In genomic region chr1:183089025-183089639, GRCh38 we compare ENCODE assay signal across 16 cellular contexts.
A peak's percentile ranks its signal among the peaks of the same experiment; 100 is the strongest.
DNase-seq lines count a peak whose midpoint lies in the region; ATAC-seq, FAIRE-seq and TF ChIP-seq lines count a peak whose summit lies in the region.
"Had no signal": no experiment of that assay in that cellular context is flagged by ENCODE, and none has a peak within 500 bp of the region (broad histone marks: within the 10 kb centered on the region; RNA-seq: fewer than 3 reads in every experiment).

No MANE protein-coding gene starts in this region.

- DNase-seq in G401 (ENCODE audit: low spot score) (peak; percentile 29), NCI-H2029 treated with DMSO at 0.1 percent for 48 hours (lab: John Stamatoyannopoulos, UW) (peak; percentile 60), bronchial epithelial cell (ENCODE audit: low read depth) (peak; percentile 44), tibial nerve (ENCODE audit: low spot score in 2 of 2) (no peak), SK-N-DZ (ENCODE audit: low spot score) (no peak), Kasumi-1 (lab: John Stamatoyannopoulos, UW) (no peak)
- DNase-seq: activated CD4-positive, alpha-beta T cell treated with anti-CD3 and anti-CD28 coated beads for 4 hours; activated naive CD8-positive, alpha-beta T cell treated with anti-CD3 and anti-CD28 coated beads, Interleukin-2, amount 50 U/mL, for 24 hours; activated T-cell treated with anti-CD3 and anti-CD28 coated beads, Interleukin-2, amount 50 U/mL, for 1 hour; NCI-H82; psoas muscle; stimulated activated CD4-positive, alpha-beta T cell treated with anti-CD3 and anti-CD28 coated beads, Interleukin-1b, Interleukin-23, amount 100 ng/mL, for 48 hours; thyroid gland had no signal

- H3K27me3 ChIP-seq in bronchial epithelial cell (ENCODE audit: control insufficient read depth, insufficient read depth, low read length) (no peaks in the 10 kb centered on the region), tibial nerve (no peaks in the 10 kb centered on the region)
- H3K27me3 ChIP-seq: thyroid gland had no signal

- no peaks in the 10 kb centered on the region for H3K9me3 ChIP-seq in tibial nerve
- H3K9me3 ChIP-seq: psoas muscle, thyroid gland had no signal

- H3K4me3 ChIP-seq in bronchial epithelial cell (ENCODE audit: low read depth, low read length) (no peak overlapping the region), tibial nerve (no peak overlapping the region)
- H3K4me3 ChIP-seq: psoas muscle, thyroid gland had no signal

- TF ChIP-seq POLR2A in tibial nerve (IDR thresholded peaks at IDR 0.05): no peak

- no peak for TF ChIP-seq EP300 in tibial nerve (IDR thresholded peaks at IDR 0.05)

- ATAC-seq in GM18907 (IDR thresholded peaks at IDR 0.05; ENCODE audit: unreplicated experiment): no peak
- ATAC-seq: activated naive CD8-positive, alpha-beta T cell treated with anti-CD3 and anti-CD28 coated beads, Interleukin-2, amount 50 U/mL, for 24 hours; psoas muscle had no signal

- TF ChIP-seq CTCF in bronchial epithelial cell (IDR thresholded peaks at IDR 0.05; ENCODE audit: insufficient read depth, low read length, severe bottlenecking) (no peak), tibial nerve (IDR thresholded peaks at IDR 0.05) (no peak)

- no peaks in the 10 kb centered on the region for H3K36me3 ChIP-seq in bronchial epithelial cell (ENCODE audit: control insufficient read depth, insufficient read depth, low read length)
- no peaks in the 10 kb centered on the region for H3K36me3 ChIP-seq in tibial nerve
- H3K36me3 ChIP-seq: thyroid gland had no signal

- H3K27ac ChIP-seq in tibial nerve: peak overlapping the region in 3 of 4 donors; percentile 21 to 86 (median 86)
- H3K27ac ChIP-seq: C4-2B, HL-60, psoas muscle, thyroid gland had no signal

- WGBS in tibial nerve, 2 donors: 70 to 82% methylated on average over 3 of the region's 3 CpGs

- peaks cover 0 to 91% (median 49%) of the 10 kb centered on the region in 4 donors for H3K4me1 ChIP-seq in tibial nerve

- FAIRE-seq in bronchial epithelial cell (lab: Jason Lieb, UNC): no peak

- in situ Hi-C loops in G401 (cut with HindIII; ENCODE audit: low sequenced_read_pairs): no loop called here

Comparison
In these comparisons a context has a peak if more than half of its experiments do, and no peak if none do; other contexts are left out.
1. DNase-seq: peak in G401 (single experiment), NCI-H2029 treated with DMSO at 0.1 percent for 48 hours (single experiment) and bronchial epithelial cell (single experiment); none in tibial nerve (0 of 2), SK-N-DZ (single experiment) and Kasumi-1 (0 of 2).